14 cellular contexts compared by ENCODE assay signal in the genomic region with DNA sequence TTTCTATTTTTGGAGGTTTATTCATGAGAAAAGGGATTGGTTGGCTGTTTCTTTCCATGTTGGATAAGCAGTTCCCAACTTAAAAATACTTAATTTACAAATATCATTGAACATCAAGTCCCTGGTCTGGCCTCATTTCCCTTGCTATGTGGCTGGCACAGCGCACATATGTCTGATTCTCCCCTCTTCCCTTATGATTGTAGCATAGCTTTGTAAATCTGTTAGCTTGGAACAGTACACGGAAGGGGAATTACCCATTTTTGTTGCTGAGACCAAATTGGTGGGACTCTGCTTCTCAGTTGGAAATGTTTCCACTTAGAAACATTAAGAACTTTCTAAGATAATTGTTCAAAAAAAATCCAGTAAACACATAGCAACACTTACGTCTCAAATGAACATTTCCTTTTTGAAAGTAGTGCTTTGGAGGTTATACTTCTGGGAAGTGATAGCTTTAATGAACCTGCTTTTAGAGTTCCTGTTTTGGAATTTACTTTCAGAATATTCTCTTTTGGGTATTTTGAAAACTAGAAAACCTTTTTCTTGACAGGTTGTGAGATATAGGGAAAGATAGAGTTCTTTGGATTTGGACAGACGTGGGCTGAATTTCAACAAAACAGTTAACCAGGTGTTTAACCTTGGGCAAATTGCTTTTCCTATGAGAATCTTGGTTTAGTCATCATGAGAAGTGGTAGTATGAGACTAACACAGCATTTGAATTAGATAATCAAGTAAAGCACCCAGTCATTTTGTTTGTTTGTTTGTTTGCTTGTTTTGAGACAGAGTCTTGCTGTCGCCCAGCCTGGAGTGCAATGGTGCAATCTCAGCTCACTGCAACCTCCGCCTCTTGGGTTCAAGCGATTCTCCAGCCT. TPM values are rescaled to one million over a fixed set of nuclear protein-coding genes. Genes with fewer than 3 reads are reported as not detected.
DNase-seq lines count a peak whose midpoint lies in the region; ATAC-seq, FAIRE-seq and TF ChIP-seq lines count a peak whose summit lies in the region.
"Had no signal": no experiment of that assay in that cellular context is flagged by ENCODE, and none has a peak within 500 bp of the region (broad histone marks: within the 10 kb centered on the region; RNA-seq: fewer than 3 reads in every experiment).

No MANE protein-coding gene starts in this region.

- H3K4me1 Mint-ChIP-seq in T-helper 2 cell treated with Interferon-gamma antibody and Interleukin-4, amounts not matched to agents 5 μg/mL and 100 μg/mL, for 36 hours (ENCODE audit: low read depth): peaks cover 45% of the 10 kb centered on the region
- H3K4me1 Mint-ChIP-seq in activated naive CD8-positive, alpha-beta T cell treated with anti-CD3 and anti-CD28 coated beads, Interleukin-2, amount 50 U/mL, for 24 hours: peaks cover 76% of the 10 kb centered on the region

- CTCF ChIA-PET in mammary epithelial cell (lab: Charles Lee; ENCODE audit: low non-redundant PET): interaction anchor here (0.6 kb wide), 1 partner anchor 47 kb away, joined by 3 read pairs; a partner anchor contains a TSS

- H3K4me1 ChIP-seq in GM23248 (ENCODE audit: insufficient read depth) (peaks cover 15% of the 10 kb centered on the region; the same call in 1 of the 2 replicates), parathyroid adenoma (no peaks in the 10 kb centered on the region), mammary epithelial cell (ENCODE audit: insufficient read depth, low read length) (peaks cover 6% of the 10 kb centered on the region), small intestine (ENCODE audit: control insufficient read depth in 2 of 2, insufficient read depth in 1 of 2, low read depth in 1 of 2, low read length in 1 of 2) (peaks cover 0 to 5% of the 10 kb centered on the region in 2 donors)

- H3K9me2 ChIP-seq in GM23248 (ENCODE audit: insufficient read depth): no peaks in the 10 kb centered on the region; the same call in 1 of the 2 replicates

- peak overlapping the region; percentile 39 for H3K4me3 Mint-ChIP-seq in T-helper 2 cell treated with Interferon-gamma antibody and Interleukin-4, amounts not matched to agents 5 μg/mL and 100 μg/mL, for 36 hours
- no peak overlapping the region for H3K4me3 Mint-ChIP-seq in activated naive CD8-positive, alpha-beta T cell treated with anti-CD3 and anti-CD28 coated beads, Interleukin-2, amount 50 U/mL, for 24 hours

- H3K4me2 ChIP-seq in GM23248 (ENCODE audit: unreplicated experiment): peak overlapping the region; percentile 40
- H3K4me2 ChIP-seq in parathyroid adenoma (ENCODE audit: low read length): no peak overlapping the region
- no peak overlapping the region for H3K4me2 ChIP-seq in mammary epithelial cell (ENCODE audit: insufficient read depth, low read depth, low read length)

- no peaks in the 10 kb centered on the region for H3F3A ChIP-seq in GM23248 (ENCODE audit: insufficient read depth)

- H3K27ac ChIP-seq in GM23248 (no peak overlapping the region), parathyroid adenoma (peak overlapping the region; percentile 35), mammary epithelial cell (ENCODE audit: insufficient read depth, low read depth, low read length) (no peak overlapping the region), small intestine (ENCODE audit: low read depth in 1 of 2, low read length in 1 of 2) (peak overlapping the region in 1 of 2 donors; percentile 68)
- H3K27ac ChIP-seq: body of pancreas, psoas muscle had no signal

- in situ Hi-C loops in GM23248 (cut with MboI) (no loop called here), mammary epithelial cell (cut with MboI; ENCODE audit: low sequenced_read_pairs in 2 of 2) (no loop called here)

- intact Hi-C loops in mammary epithelial cell (cut with micrococcal nuclease): no loop called here

- dilution Hi-C loops in mammary epithelial cell (cut with HindIII; ENCODE audit: low sequenced_read_pairs): no loop called here

- ATAC-seq in activated naive CD8-positive, alpha-beta T cell treated with anti-CD3 and anti-CD28 coated beads, Interleukin-2, amount 50 U/mL, for 24 hours: no peak
- ATAC-seq: psoas muscle had no signal

- WGBS in GM23248 (ENCODE audit: low coverage in 1 of 2, low lambda C conversion rate in 2 of 2, missing lambda C conversion rate in 2 of 2), 2 experiments: 64 to 67% methylated on average over 7 of the region's 7 CpGs
- WGBS in mammary epithelial cell (ENCODE audit: low coverage, missing lambda C conversion rate): 97% methylated on average over 7 of the region's 7 CpGs
- 75 to 90% (median 84%) methylated on average over 7 of the region's 7 CpGs for WGBS in small intestine, 3 donors

- no peak for DNase-seq in T-helper 2 cell treated with Interferon-gamma antibody and Interleukin-4, amounts not matched to agents 5 μg/mL and 100 μg/mL, for 36 hours (ENCODE audit: low spot score)
- no peak for DNase-seq in T-helper 2 cell
- DNase-seq in GM23248: peak; percentile 11
- DNase-seq in activated naive CD8-positive, alpha-beta T cell treated with anti-CD3 and anti-CD28 coated beads, Interleukin-2, amount 50 U/mL, for 24 hours: no peak
- DNase-seq in mammary epithelial cell: no peak
- DNase-seq in small intestine: no peak
- DNase-seq in DMS 273 (lab: John Stamatoyannopoulos, UW; ENCODE audit: unreplicated experiment): no peak
- DNase-seq: 8988T, DMS79, hypothalamus, psoas muscle, tibial artery had no signal

- no peaks in the 10 kb centered on the region for H3K9me3 Mint-ChIP-seq in T-helper 2 cell treated with Interferon-gamma antibody and Interleukin-4, amounts not matched to agents 5 μg/mL and 100 μg/mL, for 36 hours
- H3K9me3 Mint-ChIP-seq in activated naive CD8-positive, alpha-beta T cell treated with anti-CD3 and anti-CD28 coated beads, Interleukin-2, amount 50 U/mL, for 24 hours: no peaks in the 10 kb centered on the region

- TF ChIP-seq CTCF in parathyroid adenoma (IDR thresholded peaks at IDR 0.05) (no peak), mammary epithelial cell (conservative IDR thresholded peaks at IDR 0.05 in 1 of 2, IDR thresholded peaks at IDR 0.05 in 1 of 2; ENCODE audit: extremely low read depth in 1 of 2, insufficient read depth in 1 of 2, low read depth in 1 of 2, low read length in 2 of 2) (no peak)

- H3K36me3 Mint-ChIP-seq in T-helper 2 cell treated with Interferon-gamma antibody and Interleukin-4, amounts not matched to agents 5 μg/mL and 100 μg/mL, for 36 hours (ENCODE audit: low read depth): peaks cover 7% of the 10 kb centered on the region
- H3K36me3 Mint-ChIP-seq in activated naive CD8-positive, alpha-beta T cell treated with anti-CD3 and anti-CD28 coated beads, Interleukin-2, amount 50 U/mL, for 24 hours (ENCODE audit: low read depth): no peaks in the 10 kb centered on the region

- H2AFZ ChIP-seq in GM23248: peak overlapping the region; percentile 62
- H2AFZ ChIP-seq in parathyroid adenoma: no peak overlapping the region
- no peak overlapping the region for H2AFZ ChIP-seq in mammary epithelial cell (ENCODE audit: low read depth, low read length)

- H3K27me3 ChIP-seq in GM23248 (replicated peaks; ENCODE audit: insufficient read depth): no peaks in the 10 kb centered on the region
- no peaks in the 10 kb centered on the region for H3K27me3 ChIP-seq in parathyroid adenoma (ENCODE audit: control insufficient read depth, insufficient read depth, low read length)
- H3K27me3 ChIP-seq in mammary epithelial cell (ENCODE audit: insufficient read depth, low read length): no peaks in the 10 kb centered on the region
- H3K27me3 ChIP-seq in small intestine (ENCODE audit: control insufficient read depth in 2 of 2, insufficient read depth in 2 of 2, low read length in 2 of 2): no peaks in the 10 kb centered on the region
- H3K27me3 ChIP-seq: body of pancreas, tibial artery had no signal

- BruUV-seq in mammary epithelial cell (replicated peaks; lab: Mats Ljungman, UMichigan): no TSS peak

- no peaks in the 10 kb centered on the region for H3K27me3 Mint-ChIP-seq in T-helper 2 cell treated with Interferon-gamma antibody and Interleukin-4, amounts not matched to agents 5 μg/mL and 100 μg/mL, for 36 hours (ENCODE audit: low read depth)
- no peaks in the 10 kb centered on the region for H3K27me3 Mint-ChIP-seq in activated naive CD8-positive, alpha-beta T cell treated with anti-CD3 and anti-CD28 coated beads, Interleukin-2, amount 50 U/mL, for 24 hours

- H3K9ac ChIP-seq in GM23248: peak overlapping the region; percentile 18; the same call in 1 of the 2 replicates
- H3K9ac ChIP-seq in parathyroid adenoma: no peak overlapping the region
- no peak overlapping the region for H3K9ac ChIP-seq in mammary epithelial cell (ENCODE audit: insufficient read depth, low read length)

- no peaks in the 10 kb centered on the region for H4K20me1 ChIP-seq in GM23248 (ENCODE audit: insufficient read depth)
- no peaks in the 10 kb centered on the region for H4K20me1 ChIP-seq in mammary epithelial cell (ENCODE audit: insufficient read depth, low read length)

- no peaks in the 10 kb centered on the region for H3K9me3 ChIP-seq in GM23248 (ENCODE audit: low read depth)
- H3K9me3 ChIP-seq in parathyroid adenoma (ENCODE audit: control insufficient read depth, low read length): no peaks in the 10 kb centered on the region
- no peaks in the 10 kb centered on the region for H3K9me3 ChIP-seq in mammary epithelial cell (replicated peaks; ENCODE audit: insufficient read depth, low read length)
- no peaks in the 10 kb centered on the region for H3K9me3 ChIP-seq in small intestine (ENCODE audit: control insufficient read depth, low read depth)
- H3K9me3 ChIP-seq: body of pancreas, psoas muscle, tibial artery had no signal

- H3K36me3 ChIP-seq in GM23248 (ENCODE audit: low read depth): no peaks in the 10 kb centered on the region
- H3K36me3 ChIP-seq in parathyroid adenoma (ENCODE audit: control insufficient read depth, insufficient read depth, low read length): no peaks in the 10 kb centered on the region
- H3K36me3 ChIP-seq in mammary epithelial cell (ENCODE audit: insufficient read depth, low read length): no peaks in the 10 kb centered on the region
- H3K36me3 ChIP-seq in small intestine (ENCODE audit: control insufficient read depth in 2 of 2, insufficient read depth in 2 of 2, low read length in 2 of 2): no peaks in the 10 kb centered on the region
- H3K36me3 ChIP-seq: tibial artery had no signal

- H3K4me3 ChIP-seq in GM23248 (peak overlapping the region; percentile 13; the same call in 1 of the 2 replicates), parathyroid adenoma (ENCODE audit: low read depth, low read length) (no peak overlapping the region), mammary epithelial cell (replicated peaks in 1 of 3; ENCODE audit: insufficient read depth in 1 of 3, low read depth in 2 of 3, low read length in 3 of 3) (no peak overlapping the region), small intestine (ENCODE audit: low read depth in 1 of 2, low read length in 2 of 2) (no peak overlapping the region)
- H3K4me3 ChIP-seq: body of pancreas, psoas muscle, tibial artery had no signal

- peak overlapping the region; percentile 47 for H3K27ac Mint-ChIP-seq in T-helper 2 cell treated with Interferon-gamma antibody and Interleukin-4, amounts not matched to agents 5 μg/mL and 100 μg/mL, for 36 hours
- peak overlapping the region; percentile 24 for H3K27ac Mint-ChIP-seq in activated naive CD8-positive, alpha-beta T cell treated with anti-CD3 and anti-CD28 coated beads, Interleukin-2, amount 50 U/mL, for 24 hours

- no peak for FAIRE-seq in small intestine (lab: Jason Lieb, UNC)

- H3K79me2 ChIP-seq in GM23248 (ENCODE audit: insufficient read depth): peaks cover 72% of the 10 kb centered on the region
- H3K79me2 ChIP-seq in parathyroid adenoma: no peaks in the 10 kb centered on the region
- H3K79me2 ChIP-seq in mammary epithelial cell (ENCODE audit: insufficient read depth, low read length): peaks cover 50% of the 10 kb centered on the region

RNA-seq across cellular contexts. Expression of a gene that starts 47.3 kb away (rescaled TPM):
- 13.8 and 16.7 TPM in 2 replicates for total RNA-seq in GM23248 (2014; rRNA removed; shearing (Covaris generic))
- 10.7 and 10.8 TPM in 2 replicates for polyA plus RNA-seq in GM23248 (2016; fragmentation: Nextera tagmentation; extraction: Ambion mirVana)
- 10 to 100 TPM; 37.9 to 56.0 TPM for total RNA-seq in mammary epithelial cell
- polyA plus RNA-seq in mammary epithelial cell: 28.3 TPM
- polyA minus RNA-seq in mammary epithelial cell: 18.9 TPM
- polyA plus RNA-seq in small intestine: 10 to 100 TPM in 2 of 3 donors, 1 to 10 TPM in 1; 7.6 to 17.4 (median 14.1) TPM
